ENCODE assay signal across 9 cellular contexts in genomic region chr3:45817788-45818523, GRCh38. TPM values are rescaled to one million over a fixed set of nuclear protein-coding genes. Genes with fewer than 3 reads are reported as not detected.
DNase-seq lines count a peak whose midpoint lies in the region; ATAC-seq and TF ChIP-seq lines count a peak whose summit lies in the region.
"Had no signal": no experiment of that assay in that cellular context is flagged by ENCODE, and none has a peak within 500 bp of the region (broad histone marks: within the 10 kb centered on the region; RNA-seq: fewer than 3 reads in every experiment).

No MANE protein-coding gene starts in this region.

- no peaks in the 10 kb centered on the region for H3K27me3 ChIP-seq in duodenal mucosa (ENCODE audit: control insufficient read depth in 1 of 2, insufficient read depth in 2 of 2, low read length in 2 of 2)
- H3K27me3 ChIP-seq in rectal smooth muscle tissue (ENCODE audit: control insufficient read depth, insufficient read depth, low read length), result no peaks in the 10 kb centered on the region

- H3K27ac Mint-ChIP-seq in endothelial cell (ENCODE audit: unreplicated experiment), result no peak overlapping the region

- no peaks in the 10 kb centered on the region for H3K9me3 Mint-ChIP-seq in endothelial cell (ENCODE audit: unreplicated experiment)
- H3K9me3 Mint-ChIP-seq: neural crest cell had no signal

- TF ChIP-seq CTCF in endothelial cell (IDR thresholded peaks at IDR 0.05; ENCODE audit: unreplicated experiment) (no peak), coronary artery (IDR thresholded peaks at IDR 0.05) (no peak)

- H3K9ac ChIP-seq in duodenal mucosa (ENCODE audit: low read depth in 1 of 2, low read length in 2 of 2) (peak overlapping the region in 1 of 2 donors; percentile 5), rectal smooth muscle tissue (ENCODE audit: low read length) (no peak overlapping the region)

- peaks cover 34% of the 10 kb centered on the region for H3K36me3 Mint-ChIP-seq in endothelial cell (ENCODE audit: low read depth, unreplicated experiment)

- H3K4me3 Mint-ChIP-seq in endothelial cell (ENCODE audit: unreplicated experiment), result no peak overlapping the region
- H3K4me3 Mint-ChIP-seq: neural crest cell had no signal

- no peaks in the 10 kb centered on the region for H3K4me1 Mint-ChIP-seq in endothelial cell (ENCODE audit: unreplicated experiment)
- H3K4me1 Mint-ChIP-seq: neural crest cell had no signal

- H3K36me3 ChIP-seq in duodenal mucosa (ENCODE audit: control insufficient read depth in 1 of 2, insufficient read depth in 2 of 2, low read length in 2 of 2) (peaks cover 0 to 6% of the 10 kb centered on the region in 2 donors), rectal smooth muscle tissue (ENCODE audit: control insufficient read depth, insufficient read depth, low read length) (no peaks in the 10 kb centered on the region)

- DNase-seq in EL (peak; percentile 94), NCI-H2107 treated with DMSO at 0.1 percent for 48 hours (lab: John Stamatoyannopoulos, UW; ENCODE audit: unreplicated experiment) (peak; percentile 67), endothelial cell (ENCODE audit: low spot score) (no peak), coronary artery (ENCODE audit: low spot score) (no peak)

- ATAC-seq in GM21528 (IDR thresholded peaks at IDR 0.05; ENCODE audit: low FRiP score, unreplicated experiment) (no peak), GM18867 (IDR thresholded peaks at IDR 0.05; ENCODE audit: unreplicated experiment) (no peak)

- H3K4me1 ChIP-seq in duodenal mucosa (ENCODE audit: control insufficient read depth in 1 of 2, insufficient read depth in 2 of 2, low read length in 2 of 2), result peaks cover 20 to 36% of the 10 kb centered on the region in 2 donors
- peaks cover 4% of the 10 kb centered on the region for H3K4me1 ChIP-seq in rectal smooth muscle tissue (ENCODE audit: control insufficient read depth, insufficient read depth, low read length)

- H3K27ac ChIP-seq in duodenal mucosa (ENCODE audit: low read depth, low read length), result peak overlapping the region; percentile 41
- H3K27ac ChIP-seq in rectal smooth muscle tissue (ENCODE audit: low read depth, low read length), result peak overlapping the region; percentile 42
- no peak overlapping the region for H3K27ac ChIP-seq in coronary artery

- peaks cover 2% of the 10 kb centered on the region for H3K27me3 Mint-ChIP-seq in endothelial cell (ENCODE audit: unreplicated experiment)

- peak overlapping the region; percentile 24 to 26 for H3K4me3 ChIP-seq in duodenal mucosa (ENCODE audit: low read depth in 1 of 2, low read length in 2 of 2)
- no peak overlapping the region for H3K4me3 ChIP-seq in rectal smooth muscle tissue (ENCODE audit: low read length)
- no peak overlapping the region for H3K4me3 ChIP-seq in coronary artery

- H3K9me3 ChIP-seq in duodenal mucosa (ENCODE audit: control insufficient read depth in 1 of 2, low read length in 2 of 2), result no peaks in the 10 kb centered on the region

RNA-seq across cellular contexts. Expression of gene SLC6A20, which starts 21.6 kb away (rescaled TPM):
- total RNA-seq in endothelial cell (ENCODE audit: unreplicated experiment), result 0.21 TPM
- total RNA-seq: neural crest cell had no signal

RNA-seq across cellular contexts. Expression of gene LZTFL1, which starts 24.0 kb away (rescaled TPM):
- total RNA-seq in endothelial cell (ENCODE audit: unreplicated experiment), result 19.5 TPM

Comparison
In these comparisons a context has a peak if more than half of its experiments do, and no peak if none do; other contexts are left out.
1. DNase-seq: peak in EL (single experiment) and NCI-H2107 treated with DMSO at 0.1 percent for 48 hours (single experiment); none in endothelial cell (single experiment) and coronary artery (single experiment).
2. H3K27ac ChIP-seq: peak in duodenal mucosa (single experiment) and rectal smooth muscle tissue (single experiment); none in coronary artery (0 of 2).
3. H3K4me3 ChIP-seq: peak in duodenal mucosa (2 of 2); none in rectal smooth muscle tissue (single experiment) and coronary artery (single experiment).